In the genomic region with DNA sequence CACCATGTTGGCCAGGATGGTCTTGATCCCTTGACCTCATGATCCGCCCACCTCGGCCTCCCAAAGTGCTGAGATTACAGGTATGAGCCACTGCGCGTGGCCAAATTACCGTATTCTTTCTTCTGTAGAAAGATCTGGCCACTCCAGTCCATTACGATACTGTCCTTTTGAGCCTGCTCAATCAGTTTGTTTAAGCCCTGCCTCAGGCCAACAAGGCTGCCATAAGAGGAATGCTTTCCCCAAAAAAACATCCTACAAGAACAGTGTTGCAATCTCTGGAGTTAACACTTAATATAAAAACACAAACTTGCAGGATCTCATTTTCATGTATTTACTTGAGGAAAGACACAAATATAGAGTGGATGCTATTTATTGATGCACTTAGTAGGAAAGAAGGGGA, we compare ENCODE assay signal across 10 cellular contexts. TPM values are rescaled to one million over a fixed set of nuclear protein-coding genes. Genes with fewer than 3 reads are reported as not detected.
A peak's percentile ranks its signal among the peaks of the same experiment; 100 is the strongest.
DNase-seq lines count a peak whose midpoint lies in the region; ATAC-seq, FAIRE-seq and TF ChIP-seq lines count a peak whose summit lies in the region.
"Not testable (repeated sequence)": the region's sequence is repeated elsewhere in the genome, so short reads cannot be mapped to it uniquely, and the experiment has no call there.
"Had no signal": no experiment of that assay in that cellular context is flagged by ENCODE, and none has a peak within 500 bp of the region (broad histone marks: within the 10 kb centered on the region; RNA-seq: fewer than 3 reads in every experiment).

No MANE protein-coding gene starts in this region.

- H3K27me3 Mint-ChIP-seq in CD4-positive, CD25-positive, alpha-beta regulatory T cell; T-helper 1 cell treated with Interleukin-12 subunit alpha and Interleukin-12 subunit beta and Interleukin-4 antibody, amounts not matched to agents 30 μg/mL and 1 μg/mL, for 36 hours (ENCODE audit: low read depth); activated CD4-positive, alpha-beta T cell treated with anti-CD3 and anti-CD28 coated beads, Interleukin-2, amount 10 ng/mL, durations not matched to agents 24 days and 14 days; natural killer cell (ENCODE audit: low read depth in 2 of 2): not testable (repeated sequence)

- H3K4me1 ChIP-seq in CD4-positive, CD25-positive, alpha-beta regulatory T cell (ENCODE audit: control insufficient read depth, insufficient read depth, low read length, poor library complexity, severe bottlenecking); left lung; upper lobe of right lung: not testable (repeated sequence)

- H3K36me3 Mint-ChIP-seq in CD4-positive, CD25-positive, alpha-beta regulatory T cell; T-helper 1 cell treated with Interleukin-12 subunit alpha and Interleukin-12 subunit beta and Interleukin-4 antibody, amounts not matched to agents 30 μg/mL and 1 μg/mL, for 36 hours (ENCODE audit: low read depth); activated CD4-positive, alpha-beta T cell treated with anti-CD3 and anti-CD28 coated beads, Interleukin-2, amount 10 ng/mL, durations not matched to agents 24 days and 14 days (ENCODE audit: low read depth); natural killer cell: not testable (repeated sequence)

- H3K27ac Mint-ChIP-seq in CD4-positive, CD25-positive, alpha-beta regulatory T cell = peak overlapping the region in 2 of 3 donors; percentile 39 to 74
- H3K27ac Mint-ChIP-seq in T-helper 1 cell treated with Interleukin-12 subunit alpha and Interleukin-12 subunit beta and Interleukin-4 antibody, amounts not matched to agents 30 μg/mL and 1 μg/mL, for 36 hours = peak overlapping the region; percentile 24
- not testable (repeated sequence) for H3K27ac Mint-ChIP-seq in activated CD4-positive, alpha-beta T cell treated with anti-CD3 and anti-CD28 coated beads, Interleukin-2, amount 10 ng/mL, durations not matched to agents 24 days and 14 days
- peak overlapping the region; percentile 67 to 78 for H3K27ac Mint-ChIP-seq in natural killer cell

- H3K4me1 Mint-ChIP-seq in CD4-positive, CD25-positive, alpha-beta regulatory T cell = peaks cover 11 to 37% (median 19%) of the 10 kb centered on the region in 4 donors
- peaks cover 10% of the 10 kb centered on the region for H3K4me1 Mint-ChIP-seq in T-helper 1 cell treated with Interleukin-12 subunit alpha and Interleukin-12 subunit beta and Interleukin-4 antibody, amounts not matched to agents 30 μg/mL and 1 μg/mL, for 36 hours (ENCODE audit: low read depth)
- peaks cover 12% of the 10 kb centered on the region for H3K4me1 Mint-ChIP-seq in activated CD4-positive, alpha-beta T cell treated with anti-CD3 and anti-CD28 coated beads, Interleukin-2, amount 10 ng/mL, durations not matched to agents 24 days and 14 days
- H3K4me1 Mint-ChIP-seq in natural killer cell = peaks cover 19 to 20% of the 10 kb centered on the region in 2 donors

- ATAC-seq in CD4-positive, CD25-positive, alpha-beta regulatory T cell (ENCODE audit: low read depth in 2 of 2); natural killer cell: not testable (repeated sequence)
- ATAC-seq in left lung (peak; percentile 87), upper lobe of right lung (peak; percentile 79)

- DNase-seq in CD4-positive, CD25-positive, alpha-beta regulatory T cell; H54 (ENCODE audit: insufficient read length, low spot score); left lung; natural killer cell; upper lobe of right lung: not testable (repeated sequence)
- DNase-seq in activated CD4-positive, alpha-beta T cell treated with anti-CD3 and anti-CD28 coated beads, Interleukin-2, amount 10 ng/mL, durations not matched to agents 24 days and 14 days = peak; percentile 21
- DNase-seq in fibroblast of gingiva (ENCODE audit: low read depth) = peak; percentile 31

- not testable (repeated sequence) for TF ChIP-seq CTCF in left lung (IDR thresholded peaks at IDR 0.05); natural killer cell (IDR thresholded peaks at IDR 0.05); upper lobe of right lung (IDR thresholded peaks at IDR 0.05)

- not testable (repeated sequence) for H3K9me3 ChIP-seq in CD4-positive, CD25-positive, alpha-beta regulatory T cell (ENCODE audit: control insufficient read depth in 2 of 2, low read length in 2 of 2); left lung; upper lobe of right lung

- intact Hi-C loops in activated CD4-positive, alpha-beta T cell treated with anti-CD3 and anti-CD28 coated beads, Interleukin-2, amount 10 ng/mL, durations not matched to agents 24 days and 14 days (cut with micrococcal nuclease); left lung (cut with DNase I); natural killer cell (cut with micrococcal nuclease); upper lobe of right lung (cut with DNase I): not testable (repeated sequence)

- peak overlapping the region in 3 of 4 donors; percentile 13 to 35 (median 15) for H3K4me3 Mint-ChIP-seq in CD4-positive, CD25-positive, alpha-beta regulatory T cell
- H3K4me3 Mint-ChIP-seq in T-helper 1 cell treated with Interleukin-12 subunit alpha and Interleukin-12 subunit beta and Interleukin-4 antibody, amounts not matched to agents 30 μg/mL and 1 μg/mL, for 36 hours; activated CD4-positive, alpha-beta T cell treated with anti-CD3 and anti-CD28 coated beads, Interleukin-2, amount 10 ng/mL, durations not matched to agents 24 days and 14 days; natural killer cell: not testable (repeated sequence)

- H3K4me3 ChIP-seq in CD4-positive, CD25-positive, alpha-beta regulatory T cell (ENCODE audit: low read depth, low read length); left lung; upper lobe of right lung: not testable (repeated sequence)

- not testable (repeated sequence) for H3K27me3 ChIP-seq in CD4-positive, CD25-positive, alpha-beta regulatory T cell (ENCODE audit: control insufficient read depth, insufficient read depth, low read length); left lung; upper lobe of right lung

- not testable (repeated sequence) for TF ChIP-seq POLR2A in H54 (IDR thresholded peaks at IDR 0.05; ENCODE audit: low read depth, low read length)

- H3K36me3 ChIP-seq in CD4-positive, CD25-positive, alpha-beta regulatory T cell (ENCODE audit: control insufficient read depth, insufficient read depth, low read length); left lung; upper lobe of right lung: not testable (repeated sequence)

- H3K9me3 Mint-ChIP-seq in CD4-positive, CD25-positive, alpha-beta regulatory T cell; T-helper 1 cell treated with Interleukin-12 subunit alpha and Interleukin-12 subunit beta and Interleukin-4 antibody, amounts not matched to agents 30 μg/mL and 1 μg/mL, for 36 hours; activated CD4-positive, alpha-beta T cell treated with anti-CD3 and anti-CD28 coated beads, Interleukin-2, amount 10 ng/mL, durations not matched to agents 24 days and 14 days; natural killer cell: not testable (repeated sequence)

- H3K27ac ChIP-seq in CD4-positive, CD25-positive, alpha-beta regulatory T cell (ENCODE audit: insufficient read depth, low read length, poor library complexity, severe bottlenecking); left lung; upper lobe of right lung: not testable (repeated sequence)

- FAIRE-seq in H54 (lab: Jason Lieb, UNC) = peak; percentile 65

RNA-seq across cellular contexts. Expression of a gene that starts 30.9 kb away (rescaled TPM):
- 46.7 TPM for total RNA-seq in CD4-positive, CD25-positive, alpha-beta regulatory T cell
- polyA plus RNA-seq in CD4-positive, CD25-positive, alpha-beta regulatory T cell = 10 to 100 TPM; 33.5 to 42.1 (median 37.2) TPM
- 80.5 and 93.2 TPM in 2 replicates for total RNA-seq in activated CD4-positive, alpha-beta T cell treated with anti-CD3 and anti-CD28 coated beads, Interleukin-2, amount 10 ng/mL, durations not matched to agents 24 days and 14 days
- total RNA-seq in left lung (10 to 100 TPM; 53.2 to 57.6 TPM), natural killer cell (100 to 1,000 TPM in 1 of 3 donors, 10 to 100 TPM in 2; 79.5 to 104 (median 87.7) TPM), upper lobe of right lung (51.5 TPM)

RNA-seq across cellular contexts. Expression of a gene that starts 46.1 kb away (rescaled TPM):
- 32.2 TPM for total RNA-seq in CD4-positive, CD25-positive, alpha-beta regulatory T cell
- 10 to 100 TPM in 1 of 4 donors, 1 to 10 TPM in 3; 7.1 to 11.7 (median 8.2) TPM for polyA plus RNA-seq in CD4-positive, CD25-positive, alpha-beta regulatory T cell
- total RNA-seq in activated CD4-positive, alpha-beta T cell treated with anti-CD3 and anti-CD28 coated beads, Interleukin-2, amount 10 ng/mL, durations not matched to agents 24 days and 14 days = 68.9 TPM in 2 replicates
- 10 to 100 TPM; 32.7 to 43.7 TPM for total RNA-seq in left lung
- total RNA-seq in natural killer cell = 10 to 100 TPM; 43.0 to 55.3 (median 50.2) TPM
- 36.0 TPM for total RNA-seq in upper lobe of right lung

RNA-seq across cellular contexts. Expression of a gene that starts 50.4 kb away (rescaled TPM):
- 4.1 TPM for total RNA-seq in CD4-positive, CD25-positive, alpha-beta regulatory T cell
- 1 to 10 TPM in 1 of 4 donors, not detected in 3; 1.7 TPM for polyA plus RNA-seq in CD4-positive, CD25-positive, alpha-beta regulatory T cell
- total RNA-seq in activated CD4-positive, alpha-beta T cell treated with anti-CD3 and anti-CD28 coated beads, Interleukin-2, amount 10 ng/mL, durations not matched to agents 24 days and 14 days = 1.0 and 1.3 TPM in 2 replicates
- total RNA-seq in left lung (1 to 10 TPM in 1 of 2 donors, not detected in 1; 1.6 TPM), natural killer cell (1 to 10 TPM; 2.9 to 8.0 (median 7.2) TPM), upper lobe of right lung (not detected)
- total RNA-seq: A172, HepG2 had no signal
- polyA plus RNA-seq: HepG2 had no signal

RNA-seq across cellular contexts. Expression of a gene that starts 58.2 kb away (rescaled TPM):
- 198 TPM for total RNA-seq in CD4-positive, CD25-positive, alpha-beta regulatory T cell
- 100 to 1,000 TPM; 157 to 205 (median 170) TPM for polyA plus RNA-seq in CD4-positive, CD25-positive, alpha-beta regulatory T cell
- 162 and 163 TPM in 2 replicates for total RNA-seq in activated CD4-positive, alpha-beta T cell treated with anti-CD3 and anti-CD28 coated beads, Interleukin-2, amount 10 ng/mL, durations not matched to agents 24 days and 14 days
- total RNA-seq in left lung = 1 to 10 TPM; 2.9 to 6.3 TPM
- 100 to 1,000 TPM; 196 to 210 (median 205) TPM for total RNA-seq in natural killer cell
- total RNA-seq in upper lobe of right lung = 8.6 TPM
- total RNA-seq: A172 had no signal
